Comparison of ENCODE assay signal across 24 cellular contexts in genomic region chr17:39015546-39015935, GRCh38. TPM values are rescaled to one million over a fixed set of nuclear protein-coding genes. Genes with fewer than 3 reads are reported as not detected.
A peak's percentile ranks its signal among the peaks of the same experiment; 100 is the strongest.
DNase-seq lines count a peak whose midpoint lies in the region; ATAC-seq and TF ChIP-seq lines count a peak whose summit lies in the region.
"Had no signal": no experiment of that assay in that cellular context is flagged by ENCODE, and none has a peak within 500 bp of the region (broad histone marks: within the 10 kb centered on the region; RNA-seq: fewer than 3 reads in every experiment).

No MANE protein-coding gene starts in this region.

- H3K14ac ChIP-seq in mesenchymal stem cell (ENCODE audit: low read length in 2 of 2), result no peak overlapping the region

- TF ChIP-seq CTCF in heart right ventricle (IDR thresholded peaks at IDR 0.05), result no peak
- TF ChIP-seq CTCF in HEK293 (tag by site-specific recombination; IDR thresholded peaks at IDR 0.05), result no peak
- TF ChIP-seq CTCF in upper lobe of right lung (IDR thresholded peaks at IDR 0.05), result no peak

- no peak overlapping the region for H3K4me3 ChIP-seq in heart right ventricle
- H3K4me3 ChIP-seq in HEK293 (ENCODE audit: low read depth, low read length), result no peak overlapping the region
- no peak overlapping the region for H3K4me3 ChIP-seq in mesenchymal stem cell (ENCODE audit: insufficient read depth in 1 of 2, low read depth in 1 of 2, low read length in 2 of 2)
- no peak overlapping the region for H3K4me3 ChIP-seq in upper lobe of right lung
- H3K4me3 ChIP-seq: A549 had no signal

- CTCF ChIA-PET in HEK293 (lab: Yijun Ruan, JAX), result interaction anchor here (0.6 to 0.7 kb wide), 2 partner anchors 33 to 53 kb away, joined by 3 read pairs; no protein-coding TSS in a partner anchor

- H3K27ac ChIP-seq in heart right ventricle, result peak overlapping the region in 7 of 10 donors; percentile 64 to 85 (median 74)
- no peak overlapping the region for H3K27ac ChIP-seq in HEK293 (ENCODE audit: extremely low read depth, low read depth, low read length)
- H3K27ac ChIP-seq in mesenchymal stem cell (ENCODE audit: low read length, poor library complexity, severe bottlenecking), result no peak overlapping the region
- peak overlapping the region; percentile 4 for H3K27ac ChIP-seq in upper lobe of right lung

- POLR2A ChIA-PET in HEK293 (lab: Yijun Ruan, JAX), result no interaction called here

- H2BK15ac ChIP-seq in mesenchymal stem cell (ENCODE audit: low read depth, poor library complexity, severe bottlenecking), result peak overlapping the region; percentile 44

- DNase-seq in heart right ventricle (no peak), left ventricle myocardium superior (no peak), mesenchymal stem cell (no peak), upper lobe of right lung (no peak), HuH-7 (ENCODE audit: low spot score) (no peak), NOMO-1 treated with dmso at 0.1 percent for 144 hours (lab: John Stamatoyannopoulos, UW; ENCODE audit: unreplicated experiment) (no peak), NCI-H2171 treated with DMSO at 0.1 percent for 48 hours (lab: John Stamatoyannopoulos, UW) (no peak)
- DNase-seq: DMS79 treated with DMSO at 0.1 percent for 48 hours; H7; Kasumi-1; MM.1S; NCI-H1092 treated with DMSO at 0.1 percent for 48 hours; NCI-H146; NCI-H2029 treated with DMSO at 0.1 percent for 48 hours; NCI-H748 treated with DMSO at 0.1 percent for 48 hours; NK-92 treated with Interleukin-12 subunit alpha and Interleukin-12 subunit beta, amount 100 ng/mL, for 24 hours had no signal

- peak overlapping the region; percentile 17 to 69 for H2BK12ac ChIP-seq in mesenchymal stem cell (ENCODE audit: low read length in 2 of 2)

- WGBS in heart right ventricle, 2 donors, result 86 to 87% methylated on average over 11 of the region's 11 CpGs
- WGBS in mesenchymal stem cell, result 98% methylated on average over 11 of the region's 11 CpGs

- H4K8ac ChIP-seq in mesenchymal stem cell (ENCODE audit: low read length), result no peak overlapping the region

- no peak overlapping the region for H2AK5ac ChIP-seq in mesenchymal stem cell (ENCODE audit: low read length, severe bottlenecking)

- intact Hi-C loops in heart right ventricle (cut with DNase I) (no loop called here), left ventricle myocardium superior (cut with micrococcal nuclease) (no loop called here), upper lobe of right lung (cut with DNase I) (no loop called here)

- no peak overlapping the region for H3K4me2 ChIP-seq in mesenchymal stem cell (ENCODE audit: low read length, poor library complexity, severe bottlenecking)

- peaks cover 0 to 2% (median 0%) of the 10 kb centered on the region in 7 donors for H3K27me3 ChIP-seq in heart right ventricle
- peaks cover 0 to 7% of the 10 kb centered on the region in 2 experiments for H3K27me3 ChIP-seq in mesenchymal stem cell (ENCODE audit: control insufficient read depth in 1 of 2, insufficient read depth in 1 of 2, low read length in 2 of 2)
- no peaks in the 10 kb centered on the region for H3K27me3 ChIP-seq in upper lobe of right lung

- H2BK120ac ChIP-seq in mesenchymal stem cell (ENCODE audit: low read depth, low read length), result no peak overlapping the region

- H4K91ac ChIP-seq in mesenchymal stem cell (ENCODE audit: low read length), result peak overlapping the region; percentile 23

- no peak overlapping the region for H3K18ac ChIP-seq in mesenchymal stem cell (ENCODE audit: low read depth in 1 of 2, low read length in 2 of 2)

- no peak overlapping the region for H3K4ac ChIP-seq in mesenchymal stem cell (ENCODE audit: low read depth in 1 of 2, low read length in 2 of 2)

- ATAC-seq in heart right ventricle (peak in 1 of 8 donors; percentile 16), left ventricle myocardium superior (no peak), upper lobe of right lung (no peak)

- no peak overlapping the region for H2AFZ ChIP-seq in mesenchymal stem cell (ENCODE audit: low read depth, low read length)

- no peak overlapping the region for H2BK5ac ChIP-seq in mesenchymal stem cell (ENCODE audit: low read depth, low read length, poor library complexity, severe bottlenecking)

- H3K79me1 ChIP-seq in mesenchymal stem cell (replicated peaks; ENCODE audit: low read length, poor library complexity, severe bottlenecking), result no peaks in the 10 kb centered on the region

- H3K4me1 ChIP-seq in heart right ventricle (peaks cover 0 to 52% (median 12%) of the 10 kb centered on the region in 9 donors), HEK293 (ENCODE audit: control insufficient read depth, insufficient read depth, low read length) (no peaks in the 10 kb centered on the region), mesenchymal stem cell (ENCODE audit: control insufficient read depth, insufficient read depth, low read depth, low read length) (peaks cover 5% of the 10 kb centered on the region), upper lobe of right lung (peaks cover 18% of the 10 kb centered on the region)

- peaks cover 0 to 12% (median 0%) of the 10 kb centered on the region in 11 donors for H3K9me3 ChIP-seq in heart right ventricle
- H3K9me3 ChIP-seq in HEK293 (ENCODE audit: control insufficient read depth, insufficient read depth, low read depth, low read length), result no peaks in the 10 kb centered on the region
- H3K9me3 ChIP-seq in mesenchymal stem cell (ENCODE audit: control insufficient read depth, low read length), result peaks cover 3% of the 10 kb centered on the region
- no peaks in the 10 kb centered on the region for H3K9me3 ChIP-seq in upper lobe of right lung
- H3K9me3 ChIP-seq: A549 had no signal

- H3K9ac ChIP-seq in mesenchymal stem cell (ENCODE audit: low read length), result no peak overlapping the region

- H3K36me3 ChIP-seq in heart right ventricle (no peaks in the 10 kb centered on the region), HEK293 (ENCODE audit: control insufficient read depth in 2 of 2, insufficient read depth in 1 of 2, low read length in 2 of 2) (no peaks in the 10 kb centered on the region), mesenchymal stem cell (ENCODE audit: control insufficient read depth in 1 of 2, insufficient read depth in 2 of 2, low read depth in 1 of 2, low read length in 2 of 2) (no peaks in the 10 kb centered on the region), upper lobe of right lung (no peaks in the 10 kb centered on the region)

- no peak overlapping the region for H3K23ac ChIP-seq in mesenchymal stem cell (ENCODE audit: low read length in 2 of 2)

TF ChIP-seq in HEK293, 187 proteins besides CTCF, POLR2A, EP300 and RAD21:
- 0 out of 2 replicates have a peak, but pooled peaks have one; percentile 14 for TF ChIP-seq ZNF692 (tag by site-specific recombination; IDR thresholded peaks at IDR 0.05)
- no peak for TF ChIP-seq HOXD13 (CRISPR knock-in tag; IDR thresholded peaks at IDR 0.05; ENCODE audit: borderline replicate concordance)

RNA-seq across cellular contexts. Expression of gene FBXO47, which starts 48.3 kb away (rescaled TPM):
- total RNA-seq in heart right ventricle (not detected), left ventricle myocardium superior (not detected), upper lobe of right lung (not detected)
- not detected for polyA plus RNA-seq in heart right ventricle
- not detected for polyA plus RNA-seq in mesenchymal stem cell (2013, experiment 1 of 2)
- polyA plus RNA-seq in mesenchymal stem cell (2013, experiment 2 of 2), result not detected
- total RNA-seq: H7, HT1080, NCI-H460, Right ventricle myocardium inferior, SK-MEL-5 had no signal
- polyA plus RNA-seq: BJ, IgD-negative memory B cell had no signal

Comparison
In these comparisons a context has a peak if more than half of its experiments do, and no peak if none do; other contexts are left out.
1. H3K27ac ChIP-seq: peak in heart right ventricle (7 of 10) and upper lobe of right lung (single experiment); none in HEK293 (single experiment) and mesenchymal stem cell (single experiment).